22 cellular contexts compared by ENCODE assay signal in the genomic region with DNA sequence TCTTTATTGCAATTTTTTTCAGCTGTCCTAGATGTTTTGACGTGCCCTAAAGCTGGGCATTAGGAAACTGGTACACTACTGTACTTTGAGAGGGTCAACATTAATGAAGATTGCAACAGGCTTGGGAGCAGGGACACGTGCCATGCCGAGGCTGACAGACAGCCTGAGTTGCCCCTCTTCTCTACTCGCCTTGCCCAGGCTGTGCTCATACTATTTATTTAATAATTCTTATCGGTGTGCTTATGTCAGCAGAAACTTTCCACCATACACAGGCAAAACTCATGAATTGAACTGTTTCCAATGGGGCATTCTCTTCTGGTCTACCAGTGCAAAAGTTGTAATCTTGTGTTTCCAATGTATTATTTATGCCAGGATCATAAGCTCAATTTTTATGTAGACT. TPM values are rescaled to one million over a fixed set of nuclear protein-coding genes. Genes with fewer than 3 reads are reported as not detected.
DNase-seq lines count a peak whose midpoint lies in the region; ATAC-seq, FAIRE-seq and TF ChIP-seq lines count a peak whose summit lies in the region.
"Had no signal": no experiment of that assay in that cellular context is flagged by ENCODE, and none has a peak within 500 bp of the region (broad histone marks: within the 10 kb centered on the region; RNA-seq: fewer than 3 reads in every experiment).

No MANE protein-coding gene starts in this region.

- POLR2A ChIA-PET in A549 (lab: Yijun Ruan, JAX) (no interaction called here), HepG2 (lab: Yijun Ruan, JAX) (no interaction called here)

- no peak for DNase-seq in A549 (ENCODE audit: low read depth in 1 of 2, low spot score in 1 of 2)
- no peak for DNase-seq in H54 (ENCODE audit: insufficient read length, low spot score)
- DNase-seq in body of pancreas: peak in 2 of 4 donors; percentile 50 to 59
- no peak for DNase-seq in HepG2 (ENCODE audit: low spot score)
- DNase-seq in left colon: no peak
- no peak for DNase-seq in activated T-cell treated with anti-CD3 and anti-CD28 coated beads, Interleukin-2, amount 50 U/mL, for 4 hours
- DNase-seq in activated naive CD4-positive, alpha-beta T cell treated with anti-CD3 and anti-CD28 coated beads, Interleukin-2, amount 50 U/mL, for 72 hours (ENCODE audit: low spot score in 2 of 2): no peak
- DNase-seq: 8988T; Caco-2; CD4-positive, CD25-positive, alpha-beta regulatory T cell; CD8-positive, alpha-beta T cell; DMS153; EL; GOT3; H7; HCEC 1CT had no signal

- no peak overlapping the region for H3K9ac ChIP-seq in HepG2 (ENCODE audit: insufficient read depth, low read depth, low read length)

- TF ChIP-seq POLR2A in A549 (IDR thresholded peaks at IDR 0.05; ENCODE audit: low read length) (no peak), H54 (IDR thresholded peaks at IDR 0.05; ENCODE audit: low read depth, low read length) (no peak), body of pancreas (IDR thresholded peaks at IDR 0.05) (no peak), HepG2 (IDR thresholded peaks at IDR 0.05; ENCODE audit: insufficient read depth in 1 of 2, low read depth in 2 of 2, low read length in 2 of 2) (no peak), gastroesophageal sphincter (IDR thresholded peaks at IDR 0.05) (no peak)

- H3K27ac Mint-ChIP-seq in activated naive CD4-positive, alpha-beta T cell treated with anti-CD3 and anti-CD28 coated beads, Interleukin-2, amount 50 U/mL, for 72 hours: no peak overlapping the region
- H3K27ac Mint-ChIP-seq: CD4-positive, CD25-positive, alpha-beta regulatory T cell; CD8-positive, alpha-beta T cell had no signal

- intact Hi-C loops in body of pancreas (cut with DNase I) (no loop called here), HepG2 (cut with micrococcal nuclease; ENCODE audit: unreplicated experiment) (no loop called here), left colon (cut with DNase I, micrococcal nuclease) (no loop called here)

- no peaks in the 10 kb centered on the region for H4K20me1 ChIP-seq in HepG2 (ENCODE audit: insufficient read depth, low read length)

- no peak overlapping the region for H2AFZ ChIP-seq in HepG2 (ENCODE audit: low read length)

- H3K4me3 ChIP-seq in A549 (no peak overlapping the region), body of pancreas (no peak overlapping the region), HepG2 (replicated peaks in 1 of 3; ENCODE audit: insufficient read depth in 1 of 3, low read depth in 2 of 3, low read length in 3 of 3) (no peak overlapping the region), gastroesophageal sphincter (no peak overlapping the region)

- in situ Hi-C loops in HepG2 (cut with HindIII; ENCODE audit: extremely low pct_ligation_motif_present, low pct_unique_long_range_greater_than_20kb): no loop called here

- no peak overlapping the region for H3K4me3 Mint-ChIP-seq in activated T-cell treated with anti-CD3 and anti-CD28 coated beads, Interleukin-2, amount 50 U/mL, for 4 hours
- H3K4me3 Mint-ChIP-seq: CD4-positive, CD25-positive, alpha-beta regulatory T cell; CD8-positive, alpha-beta T cell had no signal

- H3K36me3 ChIP-seq in body of pancreas (replicated peaks in 1 of 2; ENCODE audit: insufficient read depth in 1 of 2, low read depth in 2 of 2): no peaks in the 10 kb centered on the region
- no peaks in the 10 kb centered on the region for H3K36me3 ChIP-seq in HepG2 (replicated peaks in 1 of 2; ENCODE audit: control insufficient read depth in 1 of 2, insufficient read depth in 2 of 2, low read length in 2 of 2)
- H3K36me3 ChIP-seq in gastroesophageal sphincter: no peaks in the 10 kb centered on the region

- CTCF ChIA-PET in A549 (lab: Yijun Ruan, JAX): interaction anchor here (1.1 to 1.2 kb wide), 2 partner anchors 25 to 114 kb away, joined by 3 to 4 read pairs; no protein-coding TSS in a partner anchor
- CTCF ChIA-PET in HepG2 (lab: Yijun Ruan, JAX; ENCODE audit: low intra/inter-chr PET ratio, low total read pairs): no interaction called here

- TF ChIP-seq RAD21 in A549 (conservative IDR thresholded peaks at IDR 0.05 in 1 of 2, IDR thresholded peaks at IDR 0.05 in 1 of 2) (no peak), HepG2 (CRISPR knock-in tag; IDR thresholded peaks at IDR 0.05) (no peak)

- H3K27ac ChIP-seq in A549: no peak overlapping the region
- no peak overlapping the region for H3K27ac ChIP-seq in body of pancreas
- H3K27ac ChIP-seq in HepG2 (ENCODE audit: extremely low read length, insufficient read depth, low read length): no peak overlapping the region
- no peak overlapping the region for H3K27ac ChIP-seq in gastroesophageal sphincter
- H3K27ac ChIP-seq: C4-2B had no signal

- H3K36me3 Mint-ChIP-seq in activated T-cell treated with anti-CD3 and anti-CD28 coated beads, Interleukin-2, amount 50 U/mL, for 4 hours (ENCODE audit: insufficient read depth): peaks cover 7% of the 10 kb centered on the region
- H3K36me3 Mint-ChIP-seq in activated naive CD4-positive, alpha-beta T cell treated with anti-CD3 and anti-CD28 coated beads, Interleukin-2, amount 50 U/mL, for 72 hours: peaks cover 14 to 17% of the 10 kb centered on the region in 2 donors
- H3K36me3 Mint-ChIP-seq: CD8-positive, alpha-beta T cell had no signal

- H3K4me1 Mint-ChIP-seq in activated T-cell treated with anti-CD3 and anti-CD28 coated beads, Interleukin-2, amount 50 U/mL, for 4 hours (ENCODE audit: low read depth): peaks cover 3% of the 10 kb centered on the region

- TF ChIP-seq CTCF in A549 (IDR thresholded peaks at IDR 0.05) (no peak), body of pancreas (IDR thresholded peaks at IDR 0.05) (no peak), HepG2 (CRISPR knock-in tag; IDR thresholded peaks at IDR 0.05) (no peak), gastroesophageal sphincter (IDR thresholded peaks at IDR 0.05) (no peak)

- H3K4me1 ChIP-seq in A549: no peaks in the 10 kb centered on the region
- no peaks in the 10 kb centered on the region for H3K4me1 ChIP-seq in body of pancreas
- H3K4me1 ChIP-seq in HepG2 (ENCODE audit: insufficient read depth, low read length): no peaks in the 10 kb centered on the region
- H3K4me1 ChIP-seq in gastroesophageal sphincter: no peaks in the 10 kb centered on the region
- H3K4me1 ChIP-seq: Caco-2 had no signal

- WGBS in A549 (ENCODE audit: missing lambda C conversion rate): 58% methylated on average over 5 of the region's 5 CpGs
- WGBS in body of pancreas, 2 donors: 52% methylated on average over 5 of the region's 5 CpGs
- 11% methylated on average over 5 of the region's 5 CpGs for WGBS in HepG2 (ENCODE audit: low lambda C conversion rate)
- 73 to 100% methylated on average over 1 to 5 of the region's 5 CpGs for WGBS in gastroesophageal sphincter (ENCODE audit: low coverage in 1 of 2), 2 donors

- H3K9me3 ChIP-seq in A549: peaks cover 25% of the 10 kb centered on the region; the same call in 2 of the 3 replicates
- H3K9me3 ChIP-seq in body of pancreas: no peaks in the 10 kb centered on the region
- no peaks in the 10 kb centered on the region for H3K9me3 ChIP-seq in HepG2 (ENCODE audit: low read length)
- peaks cover 0 to 10% (median 0%) of the 10 kb centered on the region in 3 donors for H3K9me3 ChIP-seq in gastroesophageal sphincter

- peaks cover 11% of the 10 kb centered on the region for H3K9me3 Mint-ChIP-seq in activated T-cell treated with anti-CD3 and anti-CD28 coated beads, Interleukin-2, amount 50 U/mL, for 4 hours
- peaks cover 0 to 17% of the 10 kb centered on the region in 2 donors for H3K9me3 Mint-ChIP-seq in activated naive CD4-positive, alpha-beta T cell treated with anti-CD3 and anti-CD28 coated beads, Interleukin-2, amount 50 U/mL, for 72 hours

- H3K27me3 ChIP-seq in body of pancreas: no peaks in the 10 kb centered on the region
- no peaks in the 10 kb centered on the region for H3K27me3 ChIP-seq in HepG2 (ENCODE audit: control insufficient read depth in 1 of 2, insufficient read depth in 2 of 2, low read length in 2 of 2)
- no peaks in the 10 kb centered on the region for H3K27me3 ChIP-seq in gastroesophageal sphincter

- H3K4me2 ChIP-seq in A549 (no peak overlapping the region), HepG2 (ENCODE audit: low read depth, low read length) (no peak overlapping the region)

- TF ChIP-seq EP300 in A549 (IDR thresholded peaks at IDR 0.05) (no peak), HepG2 (IDR thresholded peaks at IDR 0.05; ENCODE audit: low read depth in 2 of 2, low read length in 2 of 2) (no peak), HepG2 (CRISPR knock-in tag; IDR thresholded peaks at IDR 0.05; ENCODE audit: borderline replicate concordance) (no peak), gastroesophageal sphincter (IDR thresholded peaks at IDR 0.05) (no peak)

- ATAC-seq in A549 (no peak), body of pancreas (peak; percentile 55), HepG2 (no peak), gastroesophageal sphincter (no peak), left colon (no peak)
- ATAC-seq in activated T-cell treated with anti-CD3 and anti-CD28 coated beads, Interleukin-2, amount 50 U/mL, for 4 hours: no peak
- ATAC-seq in activated naive CD4-positive, alpha-beta T cell treated with anti-CD3 and anti-CD28 coated beads, Interleukin-2, amount 50 U/mL, for 72 hours: no peak
- ATAC-seq: CD8-positive, alpha-beta T cell had no signal

- no peaks in the 10 kb centered on the region for H3K79me2 ChIP-seq in HepG2 (ENCODE audit: insufficient read depth, low read length)

- peaks cover 4% of the 10 kb centered on the region for H3K27me3 Mint-ChIP-seq in activated T-cell treated with anti-CD3 and anti-CD28 coated beads, Interleukin-2, amount 50 U/mL, for 4 hours (ENCODE audit: low read depth)

- no TSS peak for BruUV-seq in HepG2 (replicated peaks; lab: Mats Ljungman, UMichigan)

- FAIRE-seq in A549 (lab: Jason Lieb, UNC): no peak
- FAIRE-seq in H54 (lab: Jason Lieb, UNC): peak; percentile 65
- no peak for FAIRE-seq in HepG2 (lab: Jason Lieb, UNC)
- FAIRE-seq: GM12891, GM18507 had no signal

RNA-seq across cellular contexts. Expression of gene C7orf57, which starts 24.4 kb away (rescaled TPM):
- polyA plus RNA-seq in A549 (2011; rRNA removed) (0.05 TPM in 1 of 2 replicates, not detected in the other), A549 (2017; fragmentation: RNase III; extraction: RNeasy Plus Mini Kit Qiagen cat#74134 plus additional on column Dnase treatment) (0.04 to 0.09 TPM (median 0.04 TPM) in 3 replicates), HepG2 (2011; rRNA removed) (not detected in 2 replicates)
- polyA plus RNA-seq in A549 (2012; cell fraction: cytosol; rRNA removed): 0.01 and 0.05 TPM in 2 replicates
- polyA plus RNA-seq in A549 (2012; cell fraction: nucleus; rRNA removed): 0.02 and 0.10 TPM in 2 replicates
- 0.49 TPM in 1 of 2 replicates, not detected in the other for polyA minus RNA-seq in A549 (2011; rRNA and poly(A)+ RNA removed)
- total RNA-seq in body of pancreas (under 1 TPM in 1 of 2 donors, not detected in 1; 0.26 TPM), HepG2 (2016; rRNA removed; fragmentation: Illumina TruSeq; extraction: Trizol) (not detected in 2 replicates), gastroesophageal sphincter (not detected), left colon (not detected)
- total RNA-seq in HepG2 (2016; cell fraction: cytosol; rRNA removed; fragmentation: Illumina TruSeq; extraction: Trizol; ENCODE audit: low read depth): not detected in 2 replicates
- not detected in 2 replicates for total RNA-seq in HepG2 (2016; cell fraction: insoluble cytoplasmic fraction; rRNA removed; fragmentation: Illumina TruSeq; extraction: Trizol)
- total RNA-seq in HepG2 (2016; cell fraction: membrane; rRNA removed; fragmentation: Illumina TruSeq; extraction: Trizol): not detected in 2 replicates
- not detected in 2 replicates for total RNA-seq in HepG2 (2016; cell fraction: nucleus; rRNA removed; fragmentation: Illumina TruSeq; extraction: Trizol)
- not detected in 2 replicates for polyA plus RNA-seq in HepG2 (2011; cell fraction: cytosol; rRNA removed)
- polyA plus RNA-seq in HepG2 (2011; cell fraction: nucleus; rRNA removed): not detected in 2 replicates
- polyA plus RNA-seq in HepG2 (2012): not detected in 2 replicates
- polyA plus RNA-seq in HepG2 (2016; cell fraction: cytosol; fragmentation: Illumina TruSeq; extraction: Trizol; ENCODE audit: low read depth): not detected in 2 replicates
- polyA plus RNA-seq in HepG2 (2016; cell fraction: insoluble cytoplasmic fraction; fragmentation: Illumina TruSeq; extraction: Trizol; ENCODE audit: low read depth): not detected in 2 replicates
- polyA plus RNA-seq in HepG2 (2016; cell fraction: membrane; fragmentation: Illumina TruSeq; extraction: Trizol; ENCODE audit: low read depth): not detected in 2 replicates
- not detected in 2 replicates for polyA plus RNA-seq in HepG2 (2016; cell fraction: nucleus; fragmentation: Illumina TruSeq; extraction: Trizol; ENCODE audit: insufficient read depth, low read depth)
- polyA minus RNA-seq in HepG2 (2011; rRNA and poly(A)+ RNA removed; ENCODE audit: low replicate concordance): not detected in 2 replicates
- polyA minus RNA-seq in HepG2 (2011; cell fraction: cytosol; rRNA and poly(A)+ RNA removed): not detected in 2 replicates
- polyA minus RNA-seq in HepG2 (2011; cell fraction: nucleus; rRNA and poly(A)+ RNA removed): not detected in 2 replicates
- under 1 TPM; 0.15 to 0.45 (median 0.16) TPM for total RNA-seq in activated T-cell treated with anti-CD3 and anti-CD28 coated beads, Interleukin-2, amount 50 U/mL, for 4 hours
- total RNA-seq in activated naive CD4-positive, alpha-beta T cell treated with anti-CD3 and anti-CD28 coated beads, Interleukin-2, amount 50 U/mL, for 72 hours: under 1 TPM in 1 of 2 donors, not detected in 1; 0.25 TPM
- total RNA-seq: A673; Caco-2; CD4-positive, CD25-positive, alpha-beta regulatory T cell; CD8-positive, alpha-beta T cell had no signal
- polyA plus RNA-seq: CD4-positive, CD25-positive, alpha-beta regulatory T cell had no signal

RNA-seq across cellular contexts. Expression of gene UPP1, which starts 29.4 kb away (rescaled TPM):
- polyA plus RNA-seq in A549 (2011; rRNA removed): 46.6 and 55.7 TPM in 2 replicates
- 78.9 and 80.8 TPM in 2 replicates for polyA plus RNA-seq in A549 (2012; cell fraction: cytosol; rRNA removed)
- 124 and 130 TPM in 2 replicates for polyA plus RNA-seq in A549 (2012; cell fraction: nucleus; rRNA removed)
- polyA plus RNA-seq in A549 (2017; fragmentation: RNase III; extraction: RNeasy Plus Mini Kit Qiagen cat#74134 plus additional on column Dnase treatment): 32.2 to 38.1 TPM (median 38.1 TPM) in 3 replicates
- polyA minus RNA-seq in A549 (2011; rRNA and poly(A)+ RNA removed): 30.7 and 32.5 TPM in 2 replicates
- total RNA-seq in body of pancreas: 1 to 10 TPM; 7.3 to 9.9 TPM
- 5.5 and 5.7 TPM in 2 replicates for total RNA-seq in HepG2 (2016; rRNA removed; fragmentation: Illumina TruSeq; extraction: Trizol)
- 4.4 and 7.3 TPM in 2 replicates for total RNA-seq in HepG2 (2016; cell fraction: cytosol; rRNA removed; fragmentation: Illumina TruSeq; extraction: Trizol; ENCODE audit: low read depth)
- 5.0 and 5.2 TPM in 2 replicates for total RNA-seq in HepG2 (2016; cell fraction: insoluble cytoplasmic fraction; rRNA removed; fragmentation: Illumina TruSeq; extraction: Trizol)
- total RNA-seq in HepG2 (2016; cell fraction: membrane; rRNA removed; fragmentation: Illumina TruSeq; extraction: Trizol): 8.2 and 9.6 TPM in 2 replicates
- total RNA-seq in HepG2 (2016; cell fraction: nucleus; rRNA removed; fragmentation: Illumina TruSeq; extraction: Trizol): 4.1 and 4.4 TPM in 2 replicates
- polyA plus RNA-seq in HepG2 (2011; rRNA removed): 9.8 and 12.4 TPM in 2 replicates
- polyA plus RNA-seq in HepG2 (2011; cell fraction: cytosol; rRNA removed): 9.5 and 11.8 TPM in 2 replicates
- polyA plus RNA-seq in HepG2 (2011; cell fraction: nucleus; rRNA removed): 20.6 and 22.1 TPM in 2 replicates
- polyA plus RNA-seq in HepG2 (2012): 5.4 and 9.0 TPM in 2 replicates
- polyA plus RNA-seq in HepG2 (2016; cell fraction: cytosol; fragmentation: Illumina TruSeq; extraction: Trizol; ENCODE audit: low read depth): 7.9 and 9.8 TPM in 2 replicates
- 7.1 and 8.0 TPM in 2 replicates for polyA plus RNA-seq in HepG2 (2016; cell fraction: insoluble cytoplasmic fraction; fragmentation: Illumina TruSeq; extraction: Trizol; ENCODE audit: low read depth)
- 8.1 and 8.4 TPM in 2 replicates for polyA plus RNA-seq in HepG2 (2016; cell fraction: membrane; fragmentation: Illumina TruSeq; extraction: Trizol; ENCODE audit: low read depth)
- 8.7 and 10.6 TPM in 2 replicates for polyA plus RNA-seq in HepG2 (2016; cell fraction: nucleus; fragmentation: Illumina TruSeq; extraction: Trizol; ENCODE audit: insufficient read depth, low read depth)
- 7.2 and 13.8 TPM in 2 replicates for polyA minus RNA-seq in HepG2 (2011; rRNA and poly(A)+ RNA removed; ENCODE audit: low replicate concordance)
- polyA minus RNA-seq in HepG2 (2011; cell fraction: cytosol; rRNA and poly(A)+ RNA removed): 3.3 and 3.4 TPM in 2 replicates
- 7.9 and 9.2 TPM in 2 replicates for polyA minus RNA-seq in HepG2 (2011; cell fraction: nucleus; rRNA and poly(A)+ RNA removed)
- 10 to 100 TPM in 3 of 4 donors, 1 to 10 TPM in 1; 6.1 to 27.6 (median 12.0) TPM for total RNA-seq in gastroesophageal sphincter
- 10 to 100 TPM; 45.6 to 54.2 TPM for total RNA-seq in left colon
- total RNA-seq in activated T-cell treated with anti-CD3 and anti-CD28 coated beads, Interleukin-2, amount 50 U/mL, for 4 hours: 10 to 100 TPM; 25.5 to 45.8 (median 45.1) TPM
- total RNA-seq in activated naive CD4-positive, alpha-beta T cell treated with anti-CD3 and anti-CD28 coated beads, Interleukin-2, amount 50 U/mL, for 72 hours: 10 to 100 TPM; 20.0 to 50.1 TPM

RNA-seq across cellular contexts. Expression of gene SUN3, which starts 30.8 kb away (rescaled TPM):
- polyA plus RNA-seq in A549 (2011; rRNA removed) (not detected in 2 replicates), A549 (2017; fragmentation: RNase III; extraction: RNeasy Plus Mini Kit Qiagen cat#74134 plus additional on column Dnase treatment) (not detected in 3 replicates), HepG2 (2011; rRNA removed) (not detected in 2 replicates)
- not detected in 2 replicates for polyA plus RNA-seq in A549 (2012; cell fraction: cytosol; rRNA removed)
- polyA plus RNA-seq in A549 (2012; cell fraction: nucleus; rRNA removed): not detected in 2 replicates
- polyA minus RNA-seq in A549 (2011; rRNA and poly(A)+ RNA removed): not detected in 2 replicates
- total RNA-seq in body of pancreas (not detected), HepG2 (2016; rRNA removed; fragmentation: Illumina TruSeq; extraction: Trizol) (not detected in 2 replicates), gastroesophageal sphincter (not detected), left colon (not detected)
- total RNA-seq in HepG2 (2016; cell fraction: cytosol; rRNA removed; fragmentation: Illumina TruSeq; extraction: Trizol; ENCODE audit: low read depth): not detected in 2 replicates
- total RNA-seq in HepG2 (2016; cell fraction: insoluble cytoplasmic fraction; rRNA removed; fragmentation: Illumina TruSeq; extraction: Trizol): not detected in 2 replicates
- not detected in 2 replicates for total RNA-seq in HepG2 (2016; cell fraction: membrane; rRNA removed; fragmentation: Illumina TruSeq; extraction: Trizol)
- total RNA-seq in HepG2 (2016; cell fraction: nucleus; rRNA removed; fragmentation: Illumina TruSeq; extraction: Trizol): not detected in 2 replicates
- not detected in 2 replicates for polyA plus RNA-seq in HepG2 (2011; cell fraction: cytosol; rRNA removed)
- not detected in 2 replicates for polyA plus RNA-seq in HepG2 (2011; cell fraction: nucleus; rRNA removed)
- polyA plus RNA-seq in HepG2 (2012): not detected in 2 replicates
- not detected in 2 replicates for polyA plus RNA-seq in HepG2 (2016; cell fraction: cytosol; fragmentation: Illumina TruSeq; extraction: Trizol; ENCODE audit: low read depth)
- polyA plus RNA-seq in HepG2 (2016; cell fraction: insoluble cytoplasmic fraction; fragmentation: Illumina TruSeq; extraction: Trizol; ENCODE audit: low read depth): not detected in 2 replicates
- polyA plus RNA-seq in HepG2 (2016; cell fraction: membrane; fragmentation: Illumina TruSeq; extraction: Trizol; ENCODE audit: low read depth): not detected in 2 replicates
- polyA plus RNA-seq in HepG2 (2016; cell fraction: nucleus; fragmentation: Illumina TruSeq; extraction: Trizol; ENCODE audit: insufficient read depth, low read depth): not detected in 2 replicates
- polyA minus RNA-seq in HepG2 (2011; rRNA and poly(A)+ RNA removed; ENCODE audit: low replicate concordance): not detected in 2 replicates
- not detected in 2 replicates for polyA minus RNA-seq in HepG2 (2011; cell fraction: cytosol; rRNA and poly(A)+ RNA removed)
- polyA minus RNA-seq in HepG2 (2011; cell fraction: nucleus; rRNA and poly(A)+ RNA removed): not detected in 2 replicates
- not detected for total RNA-seq in activated T-cell treated with anti-CD3 and anti-CD28 coated beads, Interleukin-2, amount 50 U/mL, for 4 hours
- not detected for total RNA-seq in activated naive CD4-positive, alpha-beta T cell treated with anti-CD3 and anti-CD28 coated beads, Interleukin-2, amount 50 U/mL, for 72 hours
- total RNA-seq: A673; Caco-2; CD4-positive, CD25-positive, alpha-beta regulatory T cell; CD8-positive, alpha-beta T cell; H7 had no signal
- polyA plus RNA-seq: BJ; CD4-positive, CD25-positive, alpha-beta regulatory T cell had no signal

Comparison
In these comparisons a context has a peak if more than half of its experiments do, and no peak if none do; other contexts are left out.
1. Of the 38 proteins assayed by ChIP-seq in both HepG2 and A549: peak only in HepG2: none; only in A549: none; in both: MAFK; in neither: 37.